ENCODE assay signal across 1 cellular context in genomic region chr13:68509734-68510621, GRCh38.
TF ChIP-seq lines count a peak whose summit lies in the region.

No MANE protein-coding gene starts in this region.

TF ChIP-seq in WTC11, 78 proteins besides CTCF, POLR2A, EP300 and RAD21 (continued from another document):
- TF ChIP-seq ARID4B (CRISPR knock-in tag; IDR thresholded peaks at IDR 0.05; ENCODE audit: borderline replicate concordance) (no peak), ATF1 (CRISPR knock-in tag; IDR thresholded peaks at IDR 0.05) (no peak), JUN (CRISPR knock-in tag; IDR thresholded peaks at IDR 0.05) (no peak), RORB (CRISPR knock-in tag; IDR thresholded peaks at IDR 0.05) (no peak), ZNF121 (CRISPR knock-in tag; IDR thresholded peaks at IDR 0.05) (no peak), IRF1 (CRISPR knock-in tag; IDR thresholded peaks at IDR 0.05) (no peak), PREB (CRISPR knock-in tag; IDR thresholded peaks at IDR 0.05; ENCODE audit: borderline replicate concordance) (no peak), ZNF532 (CRISPR knock-in tag; IDR thresholded peaks at IDR 0.05; ENCODE audit: borderline replicate concordance) (no peak), ZNF423 (CRISPR knock-in tag; IDR thresholded peaks at IDR 0.05) (no peak), FOXJ3 (CRISPR knock-in tag; IDR thresholded peaks at IDR 0.05; ENCODE audit: borderline replicate concordance) (no peak), ZNF396 (CRISPR knock-in tag; IDR thresholded peaks at IDR 0.05; ENCODE audit: borderline replicate concordance) (no peak)
TF ChIP-seq in WTC11: peak in this region for 0.
